20 cellular contexts compared by ENCODE assay signal in genomic region chr14:63288853-63289252, GRCh38. TPM values are rescaled to one million over a fixed set of nuclear protein-coding genes. Genes with fewer than 3 reads are reported as not detected.
"Had no signal": no experiment of that assay in that cellular context is flagged by ENCODE, and none has a peak within 500 bp of the region (broad histone marks: within the 10 kb centered on the region; RNA-seq: fewer than 3 reads in every experiment).

No MANE protein-coding gene starts in this region.

- H3K9me3 ChIP-seq: spleen had no signal

- H3K4me3 Mint-ChIP-seq: activated CD8-positive, alpha-beta T cell treated with anti-CD3 and anti-CD28 coated beads for 36 hours; activated T-helper 1 cell treated with anti-CD3 and anti-CD28 coated beads, Interleukin-12 subunit alpha, Interleukin-12 subunit beta, Interleukin-2, Interleukin-4 antibody, amounts not matched to agents 30 ng/mL and 10 ng/mL and 1 ng/mL, durations not matched to agents 14 hours and 24 hours and 36 hours; naive thymus-derived CD4-positive, alpha-beta T cell; stimulated activated naive B cell treated with anti-CD40 and anti-IgM and Interleukin-4, amounts not matched to agents 10 μg/mL and 1 μg/mL and 100 μg/mL, for 72 hours had no signal

- H3K4me3 ChIP-seq: cardiac muscle cell, heart left ventricle, spleen had no signal

- H3K27ac ChIP-seq: cardiac muscle cell, spleen had no signal

- H3K36me3 ChIP-seq: cardiac muscle cell had no signal

- FAIRE-seq: colon, frontal cortex had no signal

- H3K4me1 ChIP-seq: spleen had no signal

- H3K4me1 Mint-ChIP-seq: naive thymus-derived CD4-positive, alpha-beta T cell; stimulated activated naive B cell treated with anti-CD40 and anti-IgM and Interleukin-4, amounts not matched to agents 10 μg/mL and 1 μg/mL and 100 μg/mL, for 72 hours had no signal

- H3K27ac Mint-ChIP-seq: activated CD8-positive, alpha-beta T cell treated with anti-CD3 and anti-CD28 coated beads for 36 hours; activated T-helper 1 cell treated with anti-CD3 and anti-CD28 coated beads, Interleukin-12 subunit alpha, Interleukin-12 subunit beta, Interleukin-2, Interleukin-4 antibody, amounts not matched to agents 30 ng/mL and 10 ng/mL and 1 ng/mL, durations not matched to agents 14 hours and 24 hours and 36 hours; naive thymus-derived CD4-positive, alpha-beta T cell; progenitor cell of endocrine pancreas; stimulated activated naive B cell treated with anti-CD40 and anti-IgM and Interleukin-4, amounts not matched to agents 10 μg/mL and 1 μg/mL and 100 μg/mL, for 72 hours had no signal

- H3K36me3 Mint-ChIP-seq: naive thymus-derived CD4-positive, alpha-beta T cell; stimulated activated naive B cell treated with anti-CD40 and anti-IgM and Interleukin-4, amounts not matched to agents 10 μg/mL and 1 μg/mL and 100 μg/mL, for 72 hours had no signal

- ATAC-seq: activated CD8-positive, alpha-beta T cell treated with anti-CD3 and anti-CD28 coated beads for 36 hours; left colon; naive thymus-derived CD4-positive, alpha-beta T cell; sciatic nerve; stimulated activated naive B cell treated with anti-CD40 and anti-IgM and Interleukin-4, amounts not matched to agents 10 μg/mL and 1 μg/mL and 100 μg/mL, for 72 hours had no signal

- H3K9me3 Mint-ChIP-seq: activated CD8-positive, alpha-beta T cell treated with anti-CD3 and anti-CD28 coated beads for 36 hours; activated T-helper 1 cell treated with anti-CD3 and anti-CD28 coated beads, Interleukin-12 subunit alpha, Interleukin-12 subunit beta, Interleukin-2, Interleukin-4 antibody, amounts not matched to agents 30 ng/mL and 10 ng/mL and 1 ng/mL, durations not matched to agents 14 hours and 24 hours and 36 hours; stimulated activated naive B cell treated with anti-CD40 and anti-IgM and Interleukin-4, amounts not matched to agents 10 μg/mL and 1 μg/mL and 100 μg/mL, for 72 hours had no signal

- DNase-seq: activated CD4-positive, alpha-beta T cell treated with anti-CD3 and anti-CD28 coated beads for 4 hours; activated CD8-positive, alpha-beta T cell treated with anti-CD3 and anti-CD28 coated beads for 36 hours; activated naive CD4-positive, alpha-beta T cell treated with Interleukin-2 at 50 U/mL for 16 hours; effector CD4-positive, alpha-beta T cell; heart left ventricle; left colon; naive thymus-derived CD4-positive, alpha-beta T cell; spleen; stimulated activated CD4-positive, alpha-beta T cell treated with anti-CD3 and anti-CD28 coated beads, Interleukin-1b, Interleukin-23, amount 100 ng/mL, for 48 hours; stimulated activated naive B cell treated with anti-CD40 and anti-IgM and Interleukin-4, amounts not matched to agents 10 μg/mL and 1 μg/mL and 100 μg/mL, for 72 hours; trophoblast cell had no signal

- H3K27me3 ChIP-seq: cardiac muscle cell, heart left ventricle had no signal

RNA-seq across cellular contexts. Expression of gene GPHB5, which starts 29.9 kb away (rescaled TPM):
- total RNA-seq: activated CD8-positive, alpha-beta T cell treated with anti-CD3 and anti-CD28 coated beads for 36 hours; activated T-helper 1 cell treated with anti-CD3 and anti-CD28 coated beads, Interleukin-12 subunit alpha, Interleukin-12 subunit beta, Interleukin-2, Interleukin-4 antibody, amounts not matched to agents 30 ng/mL and 10 ng/mL and 1 ng/mL, durations not matched to agents 14 hours and 24 hours and 36 hours; cardiac muscle cell; frontal cortex; heart left ventricle; left colon; lung microvascular endothelial cell; mononuclear cell; naive thymus-derived CD4-positive, alpha-beta T cell; progenitor cell of endocrine pancreas; sciatic nerve; spleen; subcutaneous adipose tissue had no signal
- polyA plus RNA-seq: cardiac muscle cell; heart left ventricle; naive thymus-derived CD4-positive, alpha-beta T cell; spleen had no signal
